8 cellular contexts compared by ENCODE assay signal in the genomic region with DNA sequence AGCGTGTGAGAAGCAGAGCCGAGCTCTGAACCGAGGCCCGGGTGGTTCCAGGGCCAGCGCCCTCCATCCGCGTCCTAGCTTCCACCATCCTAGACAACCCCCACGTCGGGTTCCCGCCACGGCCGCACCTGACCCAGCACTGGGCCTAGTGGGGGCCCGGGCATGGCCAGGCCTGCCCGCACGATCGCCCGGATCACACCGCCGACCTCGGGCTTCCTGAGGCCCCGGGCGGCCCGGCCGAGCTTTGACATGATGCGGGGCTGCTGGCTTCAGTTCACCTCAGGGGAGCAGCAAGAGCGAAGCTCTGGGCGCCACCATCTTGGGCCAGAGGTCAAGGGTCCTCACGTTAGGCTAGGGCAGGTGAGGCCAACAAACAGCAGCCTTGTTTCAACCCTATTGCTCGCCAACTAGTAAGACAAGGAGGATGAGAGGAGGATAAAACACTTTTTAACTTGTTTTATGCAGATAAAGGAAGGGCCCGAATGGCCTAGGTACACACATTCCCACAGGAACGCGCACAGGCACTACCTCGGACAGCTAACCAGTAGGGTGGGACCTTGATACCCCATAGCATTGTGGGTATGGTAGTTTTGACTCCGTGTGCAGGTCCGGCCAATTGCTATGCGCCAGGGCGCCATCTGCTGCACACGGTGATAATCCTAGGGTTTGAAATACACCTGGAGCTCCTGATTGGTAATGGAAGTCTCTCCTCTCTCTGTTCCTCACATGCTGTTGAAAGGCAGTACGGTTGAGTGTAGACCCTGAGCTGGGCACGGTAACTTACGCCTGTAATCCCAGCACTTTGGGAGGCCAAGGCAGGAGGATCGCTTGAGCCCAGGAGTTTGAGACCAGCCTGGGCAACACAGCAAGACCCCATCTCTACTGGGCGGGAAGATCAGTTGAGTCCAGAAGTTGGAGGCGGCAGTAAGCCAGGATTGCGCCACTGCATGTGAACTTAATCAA. TPM values are rescaled to one million over a fixed set of nuclear protein-coding genes. Genes with fewer than 3 reads are reported as not detected.
A peak's percentile ranks its signal among the peaks of the same experiment; 100 is the strongest.
DNase-seq lines count a peak whose midpoint lies in the region; ATAC-seq, FAIRE-seq and TF ChIP-seq lines count a peak whose summit lies in the region.

A gene (minus strand): TSS at position 345 of the 963 bp plus-strand sequence. CDS start 94 bp downstream, at position 251.

- peak; percentile 98 for FAIRE-seq in H1 (lab: Jason Lieb, UNC)

- peak within 1 kb of the TSS; percentile 80; the same call in 1 of the 2 replicates for H2BK12ac ChIP-seq in H1 (ENCODE audit: low read depth, low read length)
- H2BK12ac ChIP-seq in mesenchymal stem cell (ENCODE audit: low read length in 2 of 2), result no peak within 1 kb of the TSS

- H3K27me3 ChIP-seq in H1 (replicated peaks in 1 of 4; ENCODE audit: control insufficient read depth in 3 of 4, extremely low read depth in 1 of 4, insufficient read depth in 3 of 4, low read length in 3 of 4), result no peaks in the 10 kb centered on the region
- no peaks in the 10 kb centered on the region for H3K27me3 ChIP-seq in mesenchymal stem cell (ENCODE audit: control insufficient read depth in 1 of 2, insufficient read depth in 1 of 2, low read length in 2 of 2)

- H2AFZ ChIP-seq in H1 (ENCODE audit: low read length) (peak within 1 kb of the TSS; percentile 100), mesenchymal stem cell (ENCODE audit: low read depth, low read length) (peak within 1 kb of the TSS; percentile 87)

- H2BK15ac ChIP-seq in H1 (ENCODE audit: low read length) (peak within 1 kb of the TSS; percentile 82), mesenchymal stem cell (ENCODE audit: low read depth, poor library complexity, severe bottlenecking) (peak within 1 kb of the TSS; percentile 37)

- peaks cover 3% of the 10 kb centered on the region; the same call in 1 of the 2 replicates for H3K79me1 ChIP-seq in H1 (ENCODE audit: low read depth, low read length)
- H3K79me1 ChIP-seq in mesenchymal stem cell (replicated peaks; ENCODE audit: low read length, poor library complexity, severe bottlenecking), result peaks cover 15% of the 10 kb centered on the region

- H3K4ac ChIP-seq in H1 (replicated peaks; ENCODE audit: insufficient read length, low read depth, low read length) (peak within 1 kb of the TSS; percentile 58), mesenchymal stem cell (ENCODE audit: low read depth in 1 of 2, low read length in 2 of 2) (peak within 1 kb of the TSS; percentile 55 to 60)

- H3K27ac ChIP-seq in H1 (ENCODE audit: low read depth, low read length) (peak within 1 kb of the TSS; percentile 98), mesenchymal stem cell (ENCODE audit: low read length, poor library complexity, severe bottlenecking) (peak within 1 kb of the TSS; percentile 49)

- POLR2A ChIA-PET in activated CD8-positive, alpha-beta memory T cell treated with anti-CD3 and anti-CD28 coated beads for 36 hours (lab: Charles Lee), result interaction anchor here (0.6 to 0.8 kb wide), 3 partner anchors 18 to 56 kb away, joined by 3 to 8 read pairs (median 3); a partner anchor contains a TSS
- POLR2A ChIA-PET in H1 (lab: Charles Lee; ENCODE audit: partially characterized antibody), result interaction anchor here (0.8 to 2.3 kb wide), 25 partner anchors 8 to 906 kb away, joined by 3 to 16 read pairs (median 4); a partner anchor contains a TSS

- H3K14ac ChIP-seq in H1 (ENCODE audit: insufficient read length) (no peak within 1 kb of the TSS), mesenchymal stem cell (ENCODE audit: low read length in 2 of 2) (peak within 1 kb of the TSS in 1 of 2 experiments; percentile 4)

- peak; percentile 86 for ATAC-seq in GM19467 (IDR thresholded peaks at IDR 0.05; ENCODE audit: unreplicated experiment)

- peak within 1 kb of the TSS; percentile 23; the same call in 1 of the 2 replicates for H2BK20ac ChIP-seq in H1 (ENCODE audit: low read length)

- H4K8ac ChIP-seq in H1 (ENCODE audit: extremely low read depth, insufficient read depth, low read length), result peak within 1 kb of the TSS; percentile 92; the same call in 1 of the 2 replicates
- H4K8ac ChIP-seq in mesenchymal stem cell (ENCODE audit: low read length), result peak within 1 kb of the TSS; percentile 91

- H3K36me3 ChIP-seq in H1 (ENCODE audit: control insufficient read depth in 2 of 4, insufficient read depth in 4 of 4, low read length in 3 of 4) (peaks cover 9 to 23% (median 16%) of the 10 kb centered on the region in 4 experiments; a peak in 7 of 8 replicates), mesenchymal stem cell (ENCODE audit: control insufficient read depth in 1 of 2, insufficient read depth in 2 of 2, low read depth in 1 of 2, low read length in 2 of 2) (peaks cover 17 to 24% of the 10 kb centered on the region in 2 experiments)

- H2BK120ac ChIP-seq in H1 (replicated peaks; ENCODE audit: low read depth, low read length) (peak within 1 kb of the TSS; percentile 55), mesenchymal stem cell (ENCODE audit: low read depth, low read length) (no peak within 1 kb of the TSS)

- no peak for TF ChIP-seq EP300 in H1 (IDR thresholded peaks at IDR 0.05; ENCODE audit: borderline replicate concordance in 1 of 2, low read depth in 2 of 2, low read length in 2 of 2)

- CTCF ChIA-PET in activated CD8-positive, alpha-beta memory T cell treated with anti-CD3 and anti-CD28 coated beads for 36 hours (lab: Charles Lee), result interaction anchor here (0.5 to 2.7 kb wide), 28 partner anchors 8 to 296 kb away, joined by 3 to 25 read pairs (median 4); a partner anchor contains a TSS
- CTCF ChIA-PET in H1 (lab: Charles Lee; ENCODE audit: partially characterized antibody), result interaction anchor here (0.6 to 13.7 kb wide), 39 partner anchors 9 to 410 kb away, joined by 3 to 259 read pairs (median 4); a partner anchor contains a TSS

- H3K23me2 ChIP-seq in H1 (ENCODE audit: low read depth, low read length), result peaks cover 2% of the 10 kb centered on the region; the same call in 1 of the 2 replicates

- H3K9me3 ChIP-seq in H1 (ENCODE audit: insufficient read depth in 2 of 2, low read depth in 1 of 2, low read length in 1 of 2), result peaks cover 10 to 14% of the 10 kb centered on the region in 2 experiments
- no peaks in the 10 kb centered on the region for H3K9me3 ChIP-seq in mesenchymal stem cell (ENCODE audit: control insufficient read depth, low read length)

- WGBS in H1 (ENCODE audit: extremely low coverage in 1 of 2, insufficient coverage in 1 of 2, insufficient read length in 1 of 2, insufficient replicate concordance in 2 of 2, low coverage in 1 of 2, low lambda C conversion rate in 2 of 2, missing lambda C conversion rate in 1 of 2), 2 experiments, result 9% methylated on average over 45 of the region's 45 CpGs; no CpG with 5 or more reads in 1 of the 2 experiments
- WGBS in mesenchymal stem cell, result 9% methylated on average over 45 of the region's 45 CpGs

- peak; percentile 93 for DNase-seq in COLO668 (lab: John Stamatoyannopoulos, UW; ENCODE audit: unreplicated experiment)
- DNase-seq in HS-5 (ENCODE audit: low read depth), result peak; percentile 88
- DNase-seq in NK-92 treated with Interleukin-12 subunit alpha and Interleukin-12 subunit beta, amount 100 ng/mL, for 24 hours (lab: John Stamatoyannopoulos, UW), result peak; percentile 79
- DNase-seq in H1 (ENCODE audit: low read depth in 1 of 2, low spot score in 2 of 2), result peak; percentile 84 to 94
- peak; percentile 94 for DNase-seq in mesenchymal stem cell
- peak; percentile 76 for DNase-seq in stimulated activated CD8-positive, alpha-beta memory T cell treated with anti-CD3 and anti-CD28 coated beads, Interleukin-15, amount 100 ng/mL, for 1 hour (ENCODE audit: low read depth)

- H4K5ac ChIP-seq in H1 (ENCODE audit: insufficient read length, low read depth, low read length), result peak within 1 kb of the TSS; percentile 75

- peaks cover 0 to 1% of the 10 kb centered on the region in 2 experiments for H4K20me1 ChIP-seq in H1 (replicated peaks in 1 of 2; ENCODE audit: control insufficient read depth in 1 of 2, insufficient read depth in 2 of 2, low read length in 2 of 2)

- peak; percentile 73 to 74 for TF ChIP-seq POLR2A in H1 (IDR thresholded peaks at IDR 0.05; ENCODE audit: control extremely low read depth in 1 of 2, low read depth in 2 of 2, low read length in 2 of 2)

- peak within 1 kb of the TSS; percentile 56 for H3K56ac ChIP-seq in H1 (replicated peaks; ENCODE audit: insufficient read length, low read depth, low read length)

- peak; percentile 72 to 92 (median 77) for TF ChIP-seq CTCF in H1 (IDR thresholded peaks at IDR 0.05; ENCODE audit: control extremely low read depth in 1 of 3, insufficient read depth in 1 of 3, low read depth in 1 of 3, low read length in 3 of 3)

- H3K4me3 ChIP-seq in H1 (ENCODE audit: extremely low read depth in 1 of 4, insufficient read depth in 2 of 4, low read depth in 3 of 4, low read length in 4 of 4) (peak within 1 kb of the TSS; percentile 85 to 98 (median 88)), mesenchymal stem cell (ENCODE audit: insufficient read depth in 1 of 2, low read depth in 1 of 2, low read length in 2 of 2) (peak within 1 kb of the TSS; percentile 74 to 100)

- peak within 1 kb of the TSS; percentile 80 for H4K91ac ChIP-seq in H1 (replicated peaks; ENCODE audit: insufficient read length, low read length)
- H4K91ac ChIP-seq in mesenchymal stem cell (ENCODE audit: low read length), result peak within 1 kb of the TSS; percentile 35

- H3K79me2 ChIP-seq in H1 (ENCODE audit: control insufficient read depth in 1 of 2, insufficient read depth in 2 of 2, low read length in 2 of 2), result peaks cover 0 to 7% of the 10 kb centered on the region in 2 experiments; a peak in 2 of 4 replicates

- H3K9ac ChIP-seq in H1 (replicated peaks in 1 of 4; ENCODE audit: extremely low read depth in 1 of 4, low read depth in 3 of 4, low read length in 3 of 4), result peak within 1 kb of the TSS; percentile 76 to 97 (median 92)
- H3K9ac ChIP-seq in mesenchymal stem cell (ENCODE audit: low read length), result peak within 1 kb of the TSS; percentile 91

- peak; percentile 54 to 64 for TF ChIP-seq RAD21 in H1 (IDR thresholded peaks at IDR 0.05 in 1 of 2, conservative IDR thresholded peaks at IDR 0.05 in 1 of 2; ENCODE audit: low read depth in 2 of 2, low read length in 2 of 2)

- H3K4me2 ChIP-seq in H1 (ENCODE audit: insufficient read depth in 1 of 2, low read depth in 2 of 2, low read length in 2 of 2), result peak within 1 kb of the TSS; percentile 77 to 86
- peak within 1 kb of the TSS; percentile 86 for H3K4me2 ChIP-seq in mesenchymal stem cell (ENCODE audit: low read length, poor library complexity, severe bottlenecking)

- no peak within 1 kb of the TSS for H2AK5ac ChIP-seq in H1 (ENCODE audit: low read depth, low read length)
- H2AK5ac ChIP-seq in mesenchymal stem cell (ENCODE audit: low read length, severe bottlenecking), result no peak within 1 kb of the TSS

- H2BK5ac ChIP-seq in H1 (ENCODE audit: low read depth, low read length) (peak within 1 kb of the TSS; percentile 95), mesenchymal stem cell (ENCODE audit: low read depth, low read length, poor library complexity, severe bottlenecking) (peak within 1 kb of the TSS; percentile 24)

- H3K4me1 ChIP-seq in H1 (replicated peaks in 1 of 4; ENCODE audit: control insufficient read depth in 3 of 4, insufficient read depth in 4 of 4, low read length in 3 of 4), result peaks cover 0 to 5% (median 2%) of the 10 kb centered on the region in 4 experiments; a peak in 2 of 7 replicates
- H3K4me1 ChIP-seq in mesenchymal stem cell (ENCODE audit: control insufficient read depth, insufficient read depth, low read depth, low read length), result peaks cover 4% of the 10 kb centered on the region

- no peak within 1 kb of the TSS for H3K23ac ChIP-seq in H1 (ENCODE audit: insufficient read length)
- no peak within 1 kb of the TSS for H3K23ac ChIP-seq in mesenchymal stem cell (ENCODE audit: low read length in 2 of 2)

- H3K18ac ChIP-seq in H1 (ENCODE audit: extremely low read depth, low read length) (peak within 1 kb of the TSS; percentile 53), mesenchymal stem cell (ENCODE audit: low read depth in 1 of 2, low read length in 2 of 2) (peak within 1 kb of the TSS; percentile 16 to 51)

RNA-seq across cellular contexts. Expression of the gene that starts here (rescaled TPM):
- total RNA-seq in activated CD8-positive, alpha-beta memory T cell treated with anti-CD3 and anti-CD28 coated beads for 36 hours, result 100 to 1,000 TPM; 154 to 157 TPM
- 141 and 152 TPM in 2 replicates for total RNA-seq in H1 (2021; fragmentation: NEBNext Ultra II Directional; extraction: Animal tissue kit (Norgen Biotek cat#: 25700))
- 105 and 106 TPM in 2 replicates for polyA plus RNA-seq in H1 (2011; rRNA removed)
- 116 TPM for polyA plus RNA-seq in H1 (2011; cell fraction: cytosol; rRNA removed)
- 102 TPM for polyA plus RNA-seq in H1 (2011; cell fraction: nucleus; rRNA removed)
- polyA plus RNA-seq in H1 (2012, experiment 1 of 2), result 161 to 181 TPM (median 177 TPM) in 4 replicates
- 290 TPM for polyA plus RNA-seq in H1 (2012, experiment 2 of 2)
- polyA plus RNA-seq in H1 (2013, experiment 1 of 2), result 187 TPM
- 199 TPM for polyA plus RNA-seq in H1 (2013, experiment 2 of 2)
- 45.4 and 61.3 TPM in 2 replicates for polyA minus RNA-seq in H1 (2011; rRNA and poly(A)+ RNA removed)
- 31.3 TPM for polyA minus RNA-seq in H1 (2011; cell fraction: cytosol; rRNA and poly(A)+ RNA removed)
- polyA minus RNA-seq in H1 (2011; cell fraction: nucleus; rRNA and poly(A)+ RNA removed), result 11.6 TPM
- polyA plus RNA-seq in mesenchymal stem cell (2013, experiment 1 of 2), result 57.2 TPM
- polyA plus RNA-seq in mesenchymal stem cell (2013, experiment 2 of 2), result 64.5 TPM

Comparison
In these comparisons a context has a peak if more than half of its experiments do, and no peak if none do; other contexts are left out.
1. Peak in every context shown above with its lines: DNase-seq, ATAC-seq, H3K4me3 ChIP-seq and H3K27ac ChIP-seq.